Comparison of ENCODE assay signal across 15 cellular contexts in the genomic region with DNA sequence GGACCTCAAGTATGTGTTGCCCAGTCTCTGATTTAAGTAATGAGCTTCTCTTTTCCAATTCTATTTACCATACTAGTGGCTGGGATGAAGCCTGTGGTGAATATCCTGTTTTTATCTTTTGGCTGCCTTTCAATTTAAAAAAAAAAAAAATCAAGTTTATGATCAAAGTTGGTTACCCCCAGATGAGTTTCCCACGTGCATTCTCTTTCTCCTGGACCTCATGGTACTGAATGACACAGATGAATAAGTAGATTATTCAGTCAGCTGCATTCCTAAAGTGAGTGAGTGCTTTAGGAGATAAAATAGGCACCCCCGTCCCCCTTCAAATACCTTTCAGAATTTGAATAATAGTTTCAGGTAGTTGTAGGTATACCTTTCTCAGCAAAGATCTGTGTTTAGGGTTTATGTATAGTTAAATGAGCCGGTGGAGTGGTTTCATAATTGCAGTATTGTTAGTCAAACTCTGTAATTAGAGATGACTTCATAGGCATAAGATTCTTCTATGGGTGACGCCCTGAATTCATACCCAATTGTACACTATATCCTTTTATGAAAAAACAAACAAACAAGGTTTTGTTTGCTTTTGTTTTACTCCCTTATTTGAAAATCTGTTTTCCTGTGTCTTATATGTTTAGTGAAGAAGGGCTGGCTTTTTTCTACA. TPM values are rescaled to one million over a fixed set of nuclear protein-coding genes. Genes with fewer than 3 reads are reported as not detected.
DNase-seq lines count a peak whose midpoint lies in the region; ATAC-seq, FAIRE-seq and TF ChIP-seq lines count a peak whose summit lies in the region.
"Had no signal": no experiment of that assay in that cellular context is flagged by ENCODE, and none has a peak within 500 bp of the region (broad histone marks: within the 10 kb centered on the region; RNA-seq: fewer than 3 reads in every experiment).

No MANE protein-coding gene starts in this region.

- WGBS in GM12878 (ENCODE audit: insufficient coverage, insufficient replicate concordance, low lambda C conversion rate, missing lambda C conversion rate) = 48% methylated on average over 4 of the region's 4 CpGs
- 80 to 89% methylated on average over 4 of the region's 4 CpGs for WGBS in testis, 2 donors

- SMC1A ChIA-PET in GM12878 (lab: Charles Lee; ENCODE audit: uncharacterized antibody, unreplicated experiment) = interaction anchor here (0.9 to 3.7 kb wide), 4 partner anchors 9 to 40 kb away, joined by 4 to 26 read pairs (median 6); no protein-coding TSS in a partner anchor

- H3K9me3 ChIP-seq in left ventricle myocardium inferior (replicated peaks) (no peaks in the 10 kb centered on the region), GM12878 (replicated peaks; ENCODE audit: control insufficient read depth, insufficient read depth, low read length) (no peaks in the 10 kb centered on the region), vagina (no peaks in the 10 kb centered on the region), testis (no peaks in the 10 kb centered on the region)

- POLR2A ChIA-PET in GM12878 (lab: Charles Lee) = interaction anchor here (0.6 to 1.1 kb wide), 5 partner anchors 8 to 267 kb away, joined by 3 to 5 read pairs (median 3); no protein-coding TSS in a partner anchor

- H3K9ac ChIP-seq in GM12878 (ENCODE audit: control insufficient read depth, insufficient read depth, low read length) = no peak overlapping the region

- FAIRE-seq in GM12878 (lab: Jason Lieb, UNC) = no peak
- no peak for FAIRE-seq in GM12891 (lab: Jason Lieb, UNC)
- FAIRE-seq: small intestine, urothelium cell line had no signal

- no peak overlapping the region for H2AFZ ChIP-seq in GM12878 (ENCODE audit: control insufficient read depth, low read depth, low read length)

- RAD21 ChIA-PET in GM12878 (lab: Charles Lee; ENCODE audit: unreplicated experiment) = interaction anchor here (1.6 kb wide), 1 partner anchor 40 kb away, joined by 7 read pairs; no protein-coding TSS in a partner anchor

- no peak for TF ChIP-seq EP300 in GM12878 (IDR thresholded peaks at IDR 0.05; ENCODE audit: borderline replicate concordance in 1 of 2, control insufficient read depth in 1 of 2, low read depth in 2 of 2, low read length in 2 of 2)

- H3K27ac ChIP-seq in left ventricle myocardium inferior (replicated peaks) = peak overlapping the region; percentile 76
- no peak overlapping the region for H3K27ac ChIP-seq in GM12878 (ENCODE audit: control insufficient read depth, insufficient read depth)
- peak overlapping the region; percentile 29 for H3K27ac ChIP-seq in vagina
- no peak overlapping the region for H3K27ac ChIP-seq in testis

- H3K27me3 ChIP-seq in left ventricle myocardium inferior (ENCODE audit: low read depth) (no peaks in the 10 kb centered on the region), GM12878 (replicated peaks in 1 of 2; ENCODE audit: control insufficient read depth in 2 of 2, insufficient read depth in 2 of 2, low read length in 1 of 2) (no peaks in the 10 kb centered on the region; a peak in 1 of 4 replicates), vagina (no peaks in the 10 kb centered on the region), testis (no peaks in the 10 kb centered on the region)

- DNase-seq in left ventricle myocardium inferior (no peak), Right ventricle myocardium inferior (ENCODE audit: missing footprints) (no peak), GM12878 (ENCODE audit: low read depth, low spot score) (no peak), left colon (no peak), vagina (ENCODE audit: extremely low spot score in 2 of 2) (no peak), GM12891 (ENCODE audit: insufficient read length, low spot score) (no peak), testis (no peak)
- DNase-seq: activated CD4-positive, CD25-positive, alpha-beta regulatory T cell treated with anti-CD3 and anti-CD28 coated beads, Interleukin-2, amount 50 U/mL, for 72 hours; DMS153; NCI-H2171; nephron progenitor cell; small intestine; SW 1271 had no signal

- no peak for TF ChIP-seq CTCF in left ventricle myocardium inferior (IDR thresholded peaks at IDR 0.05; ENCODE audit: borderline replicate concordance)
- TF ChIP-seq CTCF in GM12878 (IDR thresholded peaks at IDR 0.05 in 2 of 3, conservative IDR thresholded peaks at IDR 0.05 in 1 of 3; ENCODE audit: control insufficient read depth in 2 of 3, extremely low read depth in 1 of 3, insufficient read depth in 1 of 3, low read depth in 3 of 3, low read length in 3 of 3) = no peak
- TF ChIP-seq CTCF in vagina (IDR thresholded peaks at IDR 0.05) = no peak
- TF ChIP-seq CTCF in testis (IDR thresholded peaks at IDR 0.05) = no peak

- CTCF ChIA-PET in GM12878 (lab: Yijun Ruan, JAX) = interaction anchor here (1.4 kb wide), 1 partner anchor 20 kb away, joined by 3 read pairs; no protein-coding TSS in a partner anchor

- ATAC-seq in Right ventricle myocardium inferior (no peak), GM12878 (peak; percentile 57), left colon (peak; percentile 76), HG03469 (IDR thresholded peaks at IDR 0.05; ENCODE audit: unreplicated experiment) (no peak)

- no peak for TF ChIP-seq RAD21 in GM12878 (IDR thresholded peaks at IDR 0.05; ENCODE audit: insufficient read depth, low read depth, low read length)

- no peak overlapping the region for H3K4me2 ChIP-seq in GM12878 (ENCODE audit: control insufficient read depth, insufficient read depth)

- H3K4me1 ChIP-seq in left ventricle myocardium inferior = peaks cover 65% of the 10 kb centered on the region
- no peaks in the 10 kb centered on the region for H3K4me1 ChIP-seq in GM12878 (ENCODE audit: control insufficient read depth, insufficient read depth, low read length)
- peaks cover 6% of the 10 kb centered on the region for H3K4me1 ChIP-seq in vagina
- H3K4me1 ChIP-seq in testis = no peaks in the 10 kb centered on the region

- intact Hi-C loops in left ventricle myocardium inferior (cut with micrococcal nuclease) (no loop called here), Right ventricle myocardium inferior (cut with DNase I) (no loop called here), GM12878 (cut with micrococcal nuclease; ENCODE audit: unreplicated experiment) (no loop called here), left colon (cut with DNase I, micrococcal nuclease) (no loop called here), vagina (cut with DNase I) (no loop called here), testis (cut with DNase I; ENCODE audit: low total_unique reads) (no loop called here)

- H4K20me1 ChIP-seq in GM12878 (ENCODE audit: control insufficient read depth, insufficient read depth) = no peaks in the 10 kb centered on the region

- BruUV-seq in GM12878 (replicated peaks; lab: Mats Ljungman, UMichigan) = no TSS peak

- no peaks in the 10 kb centered on the region for H3K36me3 ChIP-seq in left ventricle myocardium inferior
- no peaks in the 10 kb centered on the region for H3K36me3 ChIP-seq in GM12878 (ENCODE audit: control insufficient read depth in 2 of 2, insufficient read depth in 2 of 2, low read length in 1 of 2)
- H3K36me3 ChIP-seq in vagina = no peaks in the 10 kb centered on the region
- H3K36me3 ChIP-seq in testis (ENCODE audit: low read depth, missing control alignments) = no peaks in the 10 kb centered on the region

- no peaks in the 10 kb centered on the region for H3K79me2 ChIP-seq in GM12878 (ENCODE audit: control insufficient read depth, insufficient read depth, low read length)

- TF ChIP-seq POLR2A in GM12878 (IDR thresholded peaks at IDR 0.05; ENCODE audit: low read depth, low read length) (no peak), vagina (IDR thresholded peaks at IDR 0.05) (no peak), GM12891 (IDR thresholded peaks at IDR 0.05; ENCODE audit: low read depth, low read length) (no peak), testis (IDR thresholded peaks at IDR 0.05) (no peak)

- in situ Hi-C loops in GM12878 (cut with MboI) = no loop called here

- no peak overlapping the region for H3K4me3 ChIP-seq in left ventricle myocardium inferior
- H3K4me3 ChIP-seq in GM12878 = no peak overlapping the region
- H3K4me3 ChIP-seq in vagina = no peak overlapping the region
- H3K4me3 ChIP-seq in testis = no peak overlapping the region

TF ChIP-seq in GM12878, 131 proteins besides CTCF, POLR2A, EP300 and RAD21:
- TF ChIP-seq MYC (IDR thresholded peaks at IDR 0.05; ENCODE audit: insufficient read depth, insufficient read length, insufficient replicate concordance, low read length, severe bottlenecking) = no peak
- no peak for TF ChIP-seq NFYA (IDR thresholded peaks at IDR 0.05; ENCODE audit: borderline replicate concordance, low read depth, low read length)
- no peak for TF ChIP-seq NFXL1 (IDR thresholded peaks at IDR 0.05; ENCODE audit: borderline replicate concordance)
- no peak for TF ChIP-seq GATAD2B (conservative IDR thresholded peaks at IDR 0.05; ENCODE audit: low read depth)

TF ChIP-seq in GM12891, 5 proteins besides CTCF, POLR2A, EP300 and RAD21:
- TF ChIP-seq SPI1 (IDR thresholded peaks at IDR 0.05; ENCODE audit: low read depth, low read length) (no peak), POLR2AphosphoS5 (IDR thresholded peaks at IDR 0.05; ENCODE audit: low read depth, low read length) (no peak), PAX5 (IDR thresholded peaks at IDR 0.05; ENCODE audit: insufficient read depth, low read length, severe bottlenecking) (no peak), POU2F2 (IDR thresholded peaks at IDR 0.05; ENCODE audit: low read depth, low read length) (no peak), TAF1 (IDR thresholded peaks at IDR 0.05; ENCODE audit: low read depth, low read length) (no peak)

RNA-seq across cellular contexts. Expression of a gene that starts 41.9 kb away (rescaled TPM):
- 42.7 TPM for total RNA-seq in left ventricle myocardium inferior
- 44.7 TPM for total RNA-seq in Right ventricle myocardium inferior
- total RNA-seq in GM12878 (2013; cell fraction: nucleolus; rRNA removed) = 27.8 and 30.3 TPM in 2 replicates
- total RNA-seq in GM12878 (2014; rRNA removed) = 178 and 201 TPM in 2 replicates
- 231 TPM in 2 replicates for total RNA-seq in GM12878 (2014; rRNA removed; fragmentation: Illumina TruSeq; extraction: Trizol)
- 161 and 164 TPM in 2 replicates for total RNA-seq in GM12878 (2021)
- 7.4 TPM for polyA plus RNA-seq in GM12878 (2011; ENCODE audit: low read depth)
- 47.6 and 83.4 TPM in 2 replicates for polyA plus RNA-seq in GM12878 (2011; rRNA removed)
- polyA plus RNA-seq in GM12878 (2011; cell fraction: cytosol; rRNA removed) = 16.3 and 22.1 TPM in 2 replicates
- polyA plus RNA-seq in GM12878 (2011; cell fraction: nucleus; rRNA removed) = 14.2 and 21.5 TPM in 2 replicates
- 8.4 and 13.8 TPM in 2 replicates for polyA plus RNA-seq in GM12878 (2012)
- 233 and 285 TPM in 2 replicates for polyA plus RNA-seq in GM12878 (2014; fragmentation: Illumina TruSeq; extraction: Trizol)
- polyA plus RNA-seq in GM12878 (2014; fragmentation: Nextera tagmentation; extraction: Ambion mirVana) = 100 to 1,000 TPM; 122 to 169 TPM
- polyA plus RNA-seq in GM12878 (2014; rRNA removed) = 119 and 130 TPM in 2 replicates
- 100 to 1,000 TPM; 227 to 236 TPM for polyA plus RNA-seq in GM12878 (2016; fragmentation: Nextera tagmentation; extraction: Ambion mirVana)
- 23.6 and 41.0 TPM in 2 replicates for polyA minus RNA-seq in GM12878 (2011; rRNA and poly(A)+ RNA removed)
- polyA minus RNA-seq in GM12878 (2011; cell fraction: cytosol; rRNA and poly(A)+ RNA removed) = 10.6 and 18.0 TPM in 2 replicates
- polyA minus RNA-seq in GM12878 (2011; cell fraction: nucleus; rRNA and poly(A)+ RNA removed) = 3.4 and 5.9 TPM in 2 replicates
- total RNA-seq in left colon = 10 to 100 TPM; 15.7 to 21.2 TPM
- total RNA-seq in vagina = 382 TPM
- 1.1 TPM for polyA plus RNA-seq in GM12891 (2012; ENCODE audit: low read depth, missing spikeins)
- 10 to 100 TPM; 26.6 to 49.2 TPM for total RNA-seq in testis
- polyA plus RNA-seq in testis (ENCODE audit: insufficient read depth, low read depth, low replicate concordance) = 35.4 TPM

Comparison
In these comparisons a context has a peak if more than half of its experiments do, and no peak if none do; other contexts are left out.
1. H3K27ac ChIP-seq: peak in left ventricle myocardium inferior (single experiment) and vagina (single experiment); none in GM12878 (single experiment) and testis (0 of 2).
2. ATAC-seq: peak in GM12878 (single experiment) and left colon (single experiment); none in Right ventricle myocardium inferior (single experiment) and HG03469 (single experiment).